27 cellular contexts compared by ENCODE assay signal in the genomic region with DNA sequence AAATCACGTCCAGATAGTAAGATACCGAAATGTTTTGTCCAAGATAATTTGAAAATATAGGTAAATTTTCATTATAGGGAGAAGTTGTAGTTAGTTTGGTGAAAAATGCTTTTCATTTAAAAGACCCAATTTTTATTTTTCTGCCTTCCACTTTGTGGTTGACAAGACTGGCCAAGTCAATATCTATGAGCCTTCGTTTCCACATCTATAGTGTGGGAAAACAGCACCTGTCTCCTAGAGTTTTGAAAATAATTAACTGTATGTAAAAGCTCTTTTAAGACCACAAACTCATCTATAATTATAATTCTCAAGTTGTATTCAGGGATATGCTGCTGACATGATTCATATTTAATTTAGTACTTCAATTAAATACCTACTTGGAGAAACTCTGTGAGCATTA.
"Had no signal": no experiment of that assay in that cellular context is flagged by ENCODE, and none has a peak within 500 bp of the region (broad histone marks: within the 10 kb centered on the region; RNA-seq: fewer than 3 reads in every experiment).

No MANE protein-coding gene starts in this region.

- H3K9me3 ChIP-seq: stomach, suprapubic skin, testis, thoracic aorta, thyroid gland, tibial artery, tibial nerve, transverse colon, upper lobe of left lung, upper lobe of right lung, uterus, vagina had no signal

- H3K4me3 ChIP-seq: stomach, suprapubic skin, testis, thoracic aorta, thyroid gland, tibial artery, tibial nerve, transverse colon, upper lobe of left lung, upper lobe of right lung, uterus, vagina had no signal

- FAIRE-seq: urothelium cell line had no signal

- H3K27me3 ChIP-seq: stomach, suprapubic skin, testis, thyroid gland, tibial artery, tibial nerve, transverse colon, upper lobe of left lung, upper lobe of right lung, uterus, vagina had no signal

- H3K36me3 ChIP-seq: stomach, suprapubic skin, thoracic aorta, thyroid gland, tibial artery, tibial nerve, transverse colon, upper lobe of left lung, upper lobe of right lung, uterus, vagina had no signal

- DNase-seq: stimulated activated CD4-positive, alpha-beta T cell treated with anti-CD3 and anti-CD28 coated beads, Interleukin-2, amount 100 ng/mL, for 48 hours; stimulated activated CD4-positive, alpha-beta T cell treated with anti-CD3 and anti-CD28 coated beads, Interleukin-4, amount 100 ng/mL, for 1 hour; stimulated activated CD4-positive, alpha-beta T cell treated with anti-CD3 and anti-CD28 coated beads, Interleukin-4, amount 100 ng/mL, for 24 hours; stimulated activated CD4-positive, alpha-beta T cell treated with anti-CD3 and anti-CD28 coated beads, Interleukin-4, amount 100 ng/mL, for 4 hours; stimulated activated CD8-positive, alpha-beta memory T cell treated with anti-CD3 and anti-CD28 coated beads, Interleukin-4, amount 100 ng/mL, for 48 hours; stimulated activated naive B cell treated with anti-CD40 and anti-IgM and Interleukin-4, amounts not matched to agents 10 μg/mL and 1 μg/mL and 100 μg/mL, for 72 hours; stimulated activated naive CD4-positive, alpha-beta T cell; stimulated activated naive CD4-positive, alpha-beta T cell treated with Interleukin-2 at 50 U/mL for 16 hours; stimulated activated naive CD8-positive, alpha-beta T cell treated with anti-CD3 and anti-CD28 coated beads, Interleukin-15, amount 100 ng/mL, for 72 hours; stimulated activated naive CD8-positive, alpha-beta T cell treated with anti-CD3 and anti-CD28 coated beads, Interleukin-15, Interleukin-2, amounts not matched to agents 100 U/mL and 50 U/mL, for 24 hours; stomach; substantia nigra; testis; thyroid gland; tibial artery; transverse colon; trophoblast cell; upper lobe of left lung; upper lobe of right lung; uterus had no signal

- H3K27ac ChIP-seq: stomach, suprapubic skin, testis, thoracic aorta, thyroid gland, tibial artery, tibial nerve, transverse colon, upper lobe of left lung, upper lobe of right lung, uterus, vagina had no signal

- H3K4me1 ChIP-seq: stomach, testis, thyroid gland, tibial artery, tibial nerve, transverse colon, upper lobe of left lung, upper lobe of right lung, uterus, vagina had no signal

- ATAC-seq: stimulated activated effector memory CD8-positive, alpha-beta T cell treated with anti-CD3 and anti-CD28 coated beads, Interleukin-12 subunit alpha, Interleukin-12 subunit beta, amount 100 ng/mL, for 72 hours; stimulated activated memory B cell treated with anti-CD40 and anti-IgM and Interleukin-4, amounts not matched to agents 10 μg/mL and 1 μg/mL and 100 μg/mL, for 72 hours; stimulated activated naive B cell treated with anti-CD40 and anti-IgM and Interleukin-4, amounts not matched to agents 10 μg/mL and 1 μg/mL and 100 μg/mL, for 72 hours; stimulated activated naive CD8-positive, alpha-beta T cell treated with anti-CD3 and anti-CD28 coated beads, Interleukin-15, amount 100 ng/mL, for 72 hours; stimulated activated naive CD8-positive, alpha-beta T cell treated with anti-CD3 and anti-CD28 coated beads, Interleukin-15, Interleukin-2, amounts not matched to agents 100 U/mL and 50 U/mL, for 24 hours; upper lobe of right lung had no signal
